Comparison of ENCODE assay signal across 9 cellular contexts in genomic region chr19:33241530-33242101, GRCh38. TPM values are rescaled to one million over a fixed set of nuclear protein-coding genes. Genes with fewer than 3 reads are reported as not detected.
DNase-seq lines count a peak whose midpoint lies in the region; ATAC-seq, FAIRE-seq and TF ChIP-seq lines count a peak whose summit lies in the region.
"Had no signal": no experiment of that assay in that cellular context is flagged by ENCODE, and none has a peak within 500 bp of the region (broad histone marks: within the 10 kb centered on the region; RNA-seq: fewer than 3 reads in every experiment).

No MANE protein-coding gene starts in this region.

- H3K36me3 ChIP-seq in SJCRH30 (no peaks in the 10 kb centered on the region), fibroblast of lung (ENCODE audit: control insufficient read depth, insufficient read depth, low read length) (no peaks in the 10 kb centered on the region)

- no peaks in the 10 kb centered on the region for H4K20me1 ChIP-seq in fibroblast of lung (ENCODE audit: control insufficient read depth, extremely low read depth, insufficient read depth, low read length)

- H3K4me1 ChIP-seq in SJCRH30 (peaks cover 3% of the 10 kb centered on the region; the same call in 1 of the 2 replicates), fibroblast of lung (ENCODE audit: control insufficient read depth, extremely low read depth, insufficient read depth, low read length) (no peaks in the 10 kb centered on the region)

- H2AFZ ChIP-seq in fibroblast of lung (ENCODE audit: low read length), result no peak overlapping the region

- intact Hi-C loops in sciatic nerve (cut with DNase I), result no loop called here

- H3K4me2 ChIP-seq in fibroblast of lung (ENCODE audit: extremely low read depth, insufficient read depth, low read length), result no peak overlapping the region

- peak; percentile 71 for ATAC-seq in sciatic nerve
- ATAC-seq in GM21423 (IDR thresholded peaks at IDR 0.05; ENCODE audit: unreplicated experiment), result no peak

- H3K27ac ChIP-seq in SJCRH30 (no peak overlapping the region), fibroblast of lung (ENCODE audit: insufficient read depth, low read length) (no peak overlapping the region)

- peak; percentile 18 for FAIRE-seq in GM18507 (lab: Jason Lieb, UNC)
- FAIRE-seq: islet of Langerhans had no signal

- H3K4me3 ChIP-seq in SJCRH30, result no peak overlapping the region
- no peak overlapping the region for H3K4me3 ChIP-seq in fibroblast of lung (replicated peaks in 1 of 4; ENCODE audit: control extremely low read depth in 1 of 4, insufficient read depth in 1 of 4, low read depth in 3 of 4, low read length in 4 of 4)

- no peaks in the 10 kb centered on the region for H3K79me2 ChIP-seq in fibroblast of lung (ENCODE audit: control insufficient read depth, insufficient read depth, low read length)

- H3K9me3 ChIP-seq in SJCRH30 (replicated peaks), result peaks cover 7% of the 10 kb centered on the region; the same call in 1 of the 2 replicates
- no peaks in the 10 kb centered on the region for H3K9me3 ChIP-seq in fibroblast of lung (ENCODE audit: control insufficient read depth, insufficient read depth, low read depth, low read length)

- TF ChIP-seq CTCF in fibroblast of lung (conservative IDR thresholded peaks at IDR 0.05 in 1 of 2, IDR thresholded peaks at IDR 0.05 in 1 of 2; ENCODE audit: low read depth in 1 of 2, low read length in 2 of 2), result peak; percentile 48 to 52

- H3K27me3 ChIP-seq in SJCRH30 (no peaks in the 10 kb centered on the region), fibroblast of lung (ENCODE audit: control insufficient read depth, insufficient read depth, low read length) (no peaks in the 10 kb centered on the region)

- H3K9ac ChIP-seq in fibroblast of lung (ENCODE audit: insufficient read depth, low read length), result no peak overlapping the region

- peak; percentile 18 for DNase-seq in GM18507 (ENCODE audit: extremely low spot score, insufficient read length, low read depth)
- peak; percentile 33 to 56 for DNase-seq in SJCRH30
- peak in 1 of 2 donors; percentile 10 for DNase-seq in fibroblast of lung (ENCODE audit: low read depth in 2 of 2)
- DNase-seq in sciatic nerve (ENCODE audit: low spot score), result no peak
- no peak for DNase-seq in T-helper 9 cell
- DNase-seq in NCI-H226, result no peak

RNA-seq across cellular contexts. Expression of gene SLC7A10, which starts 16.0 kb away (rescaled TPM):
- not detected in 2 replicates for total RNA-seq in SJCRH30 (2014; rRNA removed; shearing (Covaris generic))
- total RNA-seq in fibroblast of lung (not detected in 2 replicates), sciatic nerve (9.0 TPM)
- polyA plus RNA-seq in fibroblast of lung, result not detected in 2 replicates
- polyA plus RNA-seq in fibroblast of lung (2012), result not detected in 2 replicates
- not detected in 2 replicates for polyA minus RNA-seq in fibroblast of lung (ENCODE audit: low replicate concordance)
- total RNA-seq: T-helper 1 cell treated with Interleukin-12 subunit alpha and Interleukin-12 subunit beta and Interleukin-4 antibody, amounts not matched to agents 30 ng/mL and 1 ng/mL, for 36 hours had no signal

RNA-seq across cellular contexts. Expression of gene LRP3, which starts 47.5 kb away (rescaled TPM):
- total RNA-seq in SJCRH30 (2014; rRNA removed; shearing (Covaris generic)), result 32.0 and 33.4 TPM in 2 replicates
- total RNA-seq in fibroblast of lung (24.4 and 28.2 TPM in 2 replicates), sciatic nerve (21.7 TPM)
- 4.0 and 5.9 TPM in 2 replicates for polyA plus RNA-seq in fibroblast of lung
- 13.6 and 30.2 TPM in 2 replicates for polyA plus RNA-seq in fibroblast of lung (2012)
- 10.2 and 17.7 TPM in 2 replicates for polyA minus RNA-seq in fibroblast of lung (ENCODE audit: low replicate concordance)

Comparison
In these comparisons a context has a peak if more than half of its experiments do, and no peak if none do; other contexts are left out.
1. DNase-seq: peak in GM18507 (single experiment) and SJCRH30 (2 of 2); none in sciatic nerve (single experiment), T-helper 9 cell (single experiment) and NCI-H226 (single experiment).
2. RNA of gene SLC7A10, which starts 16.0 kb away (total RNA-seq): 9.0 TPM in sciatic nerve (single experiment); not detected in SJCRH30 and not detected in fibroblast of lung; every median in the first group is over 10 times any median in the second.